In the genomic region with DNA sequence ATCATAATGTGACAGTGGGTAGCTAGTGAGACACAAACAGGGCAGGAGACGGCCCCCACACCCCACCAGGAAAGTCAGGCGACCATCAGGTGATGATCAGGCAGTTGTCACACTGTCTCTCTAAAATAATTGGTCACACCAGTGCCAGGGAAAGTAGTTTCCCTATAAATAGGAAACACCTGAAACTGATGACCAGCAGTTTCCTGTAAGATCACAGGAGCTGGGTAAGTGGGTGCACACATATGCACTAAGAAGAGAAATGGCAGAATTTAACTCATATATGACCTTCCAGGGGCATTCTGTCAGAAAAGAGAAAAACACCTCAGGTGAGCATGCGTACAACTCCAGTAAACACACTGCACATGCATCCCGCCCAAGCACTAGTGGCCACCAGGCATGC, we compare ENCODE assay signal across 1 cellular context.
TF ChIP-seq lines count a peak whose summit lies in the region.

No MANE protein-coding gene starts in this region.

TF ChIP-seq in GM23338, 12 proteins besides CTCF, POLR2A, EP300 and RAD21 (continued from another document):
- TF ChIP-seq REST (IDR thresholded peaks at IDR 0.05; ENCODE audit: unreplicated experiment) = no peak
